Comparison of ENCODE assay signal across 8 cellular contexts in the genomic region with DNA sequence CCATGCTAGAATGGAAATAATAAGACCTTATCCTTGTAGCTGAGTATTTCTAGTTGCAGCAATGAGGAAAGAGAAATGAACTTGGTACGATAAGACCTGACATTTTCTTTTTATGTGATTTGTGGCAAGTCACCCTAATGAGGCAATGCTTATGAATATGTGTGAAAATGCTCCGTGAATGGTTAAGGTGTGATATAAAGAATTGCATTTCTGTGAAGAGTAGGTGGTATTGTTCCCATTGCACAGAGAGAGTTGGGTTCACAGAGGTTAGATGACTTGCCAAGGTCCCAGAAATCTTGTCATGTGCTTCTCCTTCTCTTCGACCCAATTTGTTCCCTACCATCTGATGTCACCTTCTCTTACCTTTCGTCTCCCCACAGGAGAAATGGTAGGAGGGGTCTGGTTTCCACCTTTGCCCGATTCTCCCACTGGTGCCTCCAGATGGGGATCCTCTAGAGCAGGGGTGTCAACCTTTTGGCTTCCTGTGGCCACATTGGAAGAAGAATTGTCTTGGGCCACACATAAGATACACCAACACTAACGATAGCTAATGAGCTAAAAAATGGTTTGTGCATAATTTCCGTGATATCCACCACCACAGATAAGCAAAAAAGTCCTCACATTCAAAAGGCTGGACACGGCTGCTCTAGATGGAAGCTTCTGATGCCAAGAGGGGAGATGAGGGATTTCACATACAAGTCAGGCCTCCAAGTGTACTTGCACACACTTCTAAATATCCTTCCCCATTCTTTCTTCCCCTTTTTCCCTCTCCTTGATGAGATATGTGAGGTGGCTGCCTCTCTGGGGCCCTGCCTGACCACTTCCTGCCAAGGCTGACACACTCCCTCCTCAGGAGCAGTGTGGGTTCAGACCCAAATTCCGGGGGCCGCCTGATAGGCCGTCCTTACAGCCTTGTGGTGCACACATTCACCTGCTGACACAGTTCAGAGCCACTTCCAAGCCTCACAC.
DNase-seq lines count a peak whose midpoint lies in the region; ATAC-seq and TF ChIP-seq lines count a peak whose summit lies in the region.

No MANE protein-coding gene starts in this region.

- no peaks in the 10 kb centered on the region for H3K36me3 ChIP-seq in prostate gland

- H3K27ac ChIP-seq in prostate gland: no peak overlapping the region

- intact Hi-C loops in prostate gland (cut with DNase I): no loop called here

- no peak for TF ChIP-seq CTCF in prostate gland (IDR thresholded peaks at IDR 0.05)

- ATAC-seq in GM18511 (IDR thresholded peaks at IDR 0.05; ENCODE audit: unreplicated experiment) (peak; percentile 76), HG02885 (IDR thresholded peaks at IDR 0.05; ENCODE audit: poor library complexity, unreplicated experiment) (peak; percentile 65), left lobe of liver (peak; percentile 24)

- no peaks in the 10 kb centered on the region for H3K27me3 ChIP-seq in prostate gland (replicated peaks; ENCODE audit: insufficient read depth)

- no peaks in the 10 kb centered on the region for H3K9me3 ChIP-seq in prostate gland

- WGBS in prostate gland: 90% methylated on average over 11 of the region's 11 CpGs

- no peak for TF ChIP-seq POLR2A in prostate gland (IDR thresholded peaks at IDR 0.05)

- H3K4me1 ChIP-seq in prostate gland (replicated peaks): no peaks in the 10 kb centered on the region

- DNase-seq in T-helper 9 cell: peak; percentile 5
- DNase-seq in left lobe of liver (ENCODE audit: low spot score): no peak
- DNase-seq in prostate gland (ENCODE audit: low spot score): no peak
- DNase-seq in NCI-H226: no peak
- no peak for DNase-seq in NCI-H2171 treated with DMSO at 0.1 percent for 48 hours (lab: John Stamatoyannopoulos, UW)
- DNase-seq in NCI-H2107 (lab: John Stamatoyannopoulos, UW): no peak

- no peak overlapping the region for H3K4me3 ChIP-seq in prostate gland

Comparison
In these comparisons a context has a peak if more than half of its experiments do, and no peak if none do; other contexts are left out.
1. ATAC-seq: peak in every context shown above with its lines; median percentile 76 in GM18511; 65 in HG02885; 24 in left lobe of liver.